30 cellular contexts compared by ENCODE assay signal in the genomic region with DNA sequence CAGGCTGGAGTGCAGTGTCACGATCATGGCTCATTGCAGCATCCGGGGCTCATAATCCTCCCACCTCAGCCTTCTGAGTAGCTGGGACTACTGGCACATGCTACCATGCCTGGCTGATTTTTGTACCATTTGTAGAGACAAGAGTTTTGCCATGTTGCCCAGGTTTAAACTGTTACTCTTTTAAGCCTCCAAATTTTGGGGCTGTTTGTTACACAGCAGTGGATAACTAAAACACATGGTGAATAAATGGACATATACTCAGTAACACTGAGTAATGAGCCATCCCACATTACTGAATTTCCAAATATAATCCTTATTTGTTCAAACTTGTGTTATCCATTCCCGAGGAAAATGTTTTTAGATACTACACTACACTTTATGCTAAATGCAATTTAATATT.
"Had no signal": no experiment of that assay in that cellular context is flagged by ENCODE, and none has a peak within 500 bp of the region (broad histone marks: within the 10 kb centered on the region; RNA-seq: fewer than 3 reads in every experiment).

No MANE protein-coding gene starts in this region.

- H3K36me3 ChIP-seq: ascending aorta, breast epithelium, cardiac muscle cell, colonic mucosa, gastrocnemius medialis had no signal

- H3K27me3 Mint-ChIP-seq: activated CD4-positive, alpha-beta memory T cell treated with anti-CD3 and anti-CD28 coated beads, Interleukin-2, amount 10 ng/mL, durations not matched to agents 7 days and 5 days; activated CD4-positive, alpha-beta T cell treated with anti-CD3 and anti-CD28 coated beads, Interleukin-2, amount 10 ng/mL, durations not matched to agents 7 days and 5 days; activated naive CD4-positive, alpha-beta T cell treated with anti-CD3 and anti-CD28 coated beads, Interleukin-2, amount 10 ng/mL, durations not matched to agents 7 days and 5 days; activated naive CD8-positive, alpha-beta T cell treated with anti-CD3 and anti-CD28 coated beads, Interleukin-2, amount 10 ng/mL, durations not matched to agents 7 days and 5 days; activated T-cell treated with anti-CD3 and anti-CD28 coated beads, Interleukin-2, amount 50 U/mL, for 24 hours; brain had no signal

- H3K9me3 ChIP-seq: ascending aorta, breast epithelium, colonic mucosa, gastrocnemius medialis had no signal

- DNase-seq: activated CD4-positive, alpha-beta memory T cell treated with anti-CD3 and anti-CD28 coated beads, Interleukin-2, amount 10 ng/mL, durations not matched to agents 7 days and 5 days; activated CD4-positive, alpha-beta T cell treated with anti-CD3 and anti-CD28 coated beads for 1 hour; activated CD4-positive, alpha-beta T cell treated with anti-CD3 and anti-CD28 coated beads for 4 hours; activated CD4-positive, alpha-beta T cell treated with anti-CD3 and anti-CD28 coated beads, Interleukin-2, amount 10 ng/mL, durations not matched to agents 7 days and 5 days; activated CD4-positive, alpha-beta T cell treated with anti-CD3 and anti-CD28 coated beads, Interleukin-2, amount 50 U/mL, for 4 hours; activated CD8-positive, alpha-beta memory T cell treated with anti-CD3 and anti-CD28 coated beads, Interleukin-2, amount 50 U/mL, for 48 hours; activated gamma-delta T cell; activated naive CD4-positive, alpha-beta T cell; activated naive CD4-positive, alpha-beta T cell treated with anti-CD3 and anti-CD28 coated beads, Interleukin-2, amount 10 ng/mL, durations not matched to agents 7 days and 5 days; activated naive CD8-positive, alpha-beta T cell treated with anti-CD3 and anti-CD28 coated beads, Interleukin-2, amount 10 ng/mL, durations not matched to agents 7 days and 5 days; activated T-cell treated with anti-CD3 and anti-CD28 coated beads for 4 hours; activated T-cell treated with anti-CD3 and anti-CD28 coated beads, Interleukin-2, amount 50 U/mL, for 24 hours; activated T-cell treated with anti-CD3 and anti-CD28 coated beads, Interleukin-2, amount 50 U/mL, for 72 hours; central memory CD4-positive, alpha-beta T cell; cerebellar nuclear complex; colonic mucosa; effector CD8-positive, alpha-beta T cell; erythroblast; foreskin keratinocyte; gastrocnemius medialis; glutamatergic neuron; heart left ventricle; T-helper 2 cell had no signal

- H3K27ac Mint-ChIP-seq: activated CD4-positive, alpha-beta memory T cell treated with anti-CD3 and anti-CD28 coated beads, Interleukin-2, amount 10 ng/mL, durations not matched to agents 7 days and 5 days; activated CD4-positive, alpha-beta T cell treated with anti-CD3 and anti-CD28 coated beads, Interleukin-2, amount 10 ng/mL, durations not matched to agents 7 days and 5 days; activated naive CD4-positive, alpha-beta T cell treated with anti-CD3 and anti-CD28 coated beads, Interleukin-2, amount 10 ng/mL, durations not matched to agents 7 days and 5 days; activated naive CD4-positive, alpha-beta T cell treated with anti-CD3 and anti-CD28 coated beads, Interleukin-2, amount 50 U/mL, for 72 hours; activated naive CD8-positive, alpha-beta T cell treated with anti-CD3 and anti-CD28 coated beads, Interleukin-2, amount 10 ng/mL, durations not matched to agents 7 days and 5 days; activated T-cell treated with anti-CD3 and anti-CD28 coated beads, Interleukin-2, amount 50 U/mL, for 24 hours; activated T-cell treated with anti-CD3 and anti-CD28 coated beads, Interleukin-2, amount 50 U/mL, for 72 hours had no signal

- H3K4me3 ChIP-seq: ascending aorta, breast epithelium, cardiac muscle cell, colonic mucosa, esophagus muscularis mucosa, gastrocnemius medialis, heart left ventricle had no signal

- H3K27ac ChIP-seq: ascending aorta, cardiac muscle cell, colonic mucosa, esophagus muscularis mucosa, foreskin keratinocyte, gastrocnemius medialis, heart left ventricle had no signal

- H3K4me1 ChIP-seq: ascending aorta, breast epithelium, foreskin keratinocyte, gastrocnemius medialis, heart left ventricle had no signal

- H3K9me3 Mint-ChIP-seq: activated CD4-positive, alpha-beta memory T cell treated with anti-CD3 and anti-CD28 coated beads, Interleukin-2, amount 10 ng/mL, durations not matched to agents 7 days and 5 days; activated CD4-positive, alpha-beta T cell treated with anti-CD3 and anti-CD28 coated beads, Interleukin-2, amount 10 ng/mL, durations not matched to agents 7 days and 5 days; activated naive CD4-positive, alpha-beta T cell treated with anti-CD3 and anti-CD28 coated beads, Interleukin-2, amount 10 ng/mL, durations not matched to agents 7 days and 5 days; activated naive CD8-positive, alpha-beta T cell treated with anti-CD3 and anti-CD28 coated beads, Interleukin-2, amount 10 ng/mL, durations not matched to agents 7 days and 5 days; activated T-cell treated with anti-CD3 and anti-CD28 coated beads, Interleukin-2, amount 50 U/mL, for 24 hours; activated T-cell treated with anti-CD3 and anti-CD28 coated beads, Interleukin-2, amount 50 U/mL, for 72 hours had no signal

- H3K27me3 ChIP-seq: ascending aorta, breast epithelium, cardiac muscle cell, colonic mucosa, esophagus muscularis mucosa, foreskin keratinocyte, gastrocnemius medialis, heart left ventricle had no signal

- H3K4me3 Mint-ChIP-seq: activated CD4-positive, alpha-beta memory T cell treated with anti-CD3 and anti-CD28 coated beads, Interleukin-2, amount 10 ng/mL, durations not matched to agents 7 days and 5 days; activated CD4-positive, alpha-beta T cell treated with anti-CD3 and anti-CD28 coated beads, Interleukin-2, amount 10 ng/mL, durations not matched to agents 7 days and 5 days; activated naive CD4-positive, alpha-beta T cell treated with anti-CD3 and anti-CD28 coated beads, Interleukin-2, amount 10 ng/mL, durations not matched to agents 7 days and 5 days; activated naive CD8-positive, alpha-beta T cell treated with anti-CD3 and anti-CD28 coated beads, Interleukin-2, amount 10 ng/mL, durations not matched to agents 7 days and 5 days; activated T-cell treated with anti-CD3 and anti-CD28 coated beads, Interleukin-2, amount 50 U/mL, for 24 hours; activated T-cell treated with anti-CD3 and anti-CD28 coated beads, Interleukin-2, amount 50 U/mL, for 72 hours; brain; WTC11 had no signal

- ATAC-seq: activated naive CD4-positive, alpha-beta T cell treated with anti-CD3 and anti-CD28 coated beads, Interleukin-2, amount 50 U/mL, for 72 hours; activated T-cell treated with anti-CD3 and anti-CD28 coated beads, Interleukin-2, amount 50 U/mL, for 72 hours; foreskin keratinocyte; gastrocnemius medialis; heart left ventricle; WTC11 had no signal
